In genomic region chr15:79985571-79985970, GRCh38 we compare ENCODE assay signal across 31 cellular contexts. TPM values are rescaled to one million over a fixed set of nuclear protein-coding genes. Genes with fewer than 3 reads are reported as not detected.
"Had no signal": no experiment of that assay in that cellular context is flagged by ENCODE, and none has a peak within 500 bp of the region (broad histone marks: within the 10 kb centered on the region; RNA-seq: fewer than 3 reads in every experiment).

No MANE protein-coding gene starts in this region.

- H3K9me3 Mint-ChIP-seq: activated CD4-positive, alpha-beta memory T cell treated with anti-CD3 and anti-CD28 coated beads for 36 hours; activated CD4-positive, alpha-beta T cell treated with anti-CD3 and anti-CD28 coated beads, Interleukin-2, amount 10 ng/mL, durations not matched to agents 7 days and 5 days; activated naive CD4-positive, alpha-beta T cell treated with anti-CD3 and anti-CD28 coated beads, Interleukin-2, amount 10 ng/mL, durations not matched to agents 7 days and 5 days; activated naive CD8-positive, alpha-beta T cell treated with anti-CD3 and anti-CD28 coated beads for 36 hours; activated T-helper 2 cell treated with anti-CD3 and anti-CD28 coated beads, Interferon-gamma antibody, Interleukin-2, Interleukin-4, amounts not matched to agents 10 μg/mL and 5 μg/mL and 100 μg/mL, durations not matched to agents 14 hours and 24 hours and 36 hours; T-cell had no signal

- H3K9ac ChIP-seq: KMS-11 had no signal

- H3K4me1 Mint-ChIP-seq: activated CD4-positive, alpha-beta T cell treated with anti-CD3 and anti-CD28 coated beads, Interleukin-2, amount 10 ng/mL, durations not matched to agents 7 days and 5 days had no signal

- H3K4me3 ChIP-seq: SK-N-MC had no signal

- DNase-seq: activated CD4-positive, alpha-beta memory T cell treated with anti-CD3 and anti-CD28 coated beads for 36 hours; activated CD4-positive, alpha-beta T cell treated with anti-CD3 and anti-CD28 coated beads, Interleukin-2, amount 10 ng/mL, durations not matched to agents 7 days and 5 days; activated CD4-positive, CD25-positive, alpha-beta regulatory T cell; activated gamma-delta T cell treated with Interleukin-2 at 50 U/mL for 16 hours; activated naive CD4-positive, alpha-beta T cell treated with anti-CD3 and anti-CD28 coated beads, Interleukin-2, amount 10 ng/mL, durations not matched to agents 7 days and 5 days; activated naive CD8-positive, alpha-beta T cell treated with anti-CD3 and anti-CD28 coated beads for 36 hours; activated T-cell treated with anti-CD3 and anti-CD28 coated beads, Interleukin-2, amount 50 U/mL, for 48 hours; anterior cingulate cortex; NCI-H1092 treated with DMSO at 0.1 percent for 48 hours; NCI-H1694; NCI-H2029; NCI-H2107; NCI-H2171 treated with DMSO at 0.1 percent for 48 hours; NCI-H226; NCI-H526; NK-92 treated with Interleukin-12 subunit alpha and Interleukin-12 subunit beta, amount 100 ng/mL, for 24 hours; OCI-M1; RPMI8226; T-cell; T-helper 2 cell; T1000 had no signal

- FAIRE-seq: TTC549 had no signal

- H3K27ac Mint-ChIP-seq: activated CD4-positive, alpha-beta memory T cell treated with anti-CD3 and anti-CD28 coated beads for 36 hours; activated CD4-positive, alpha-beta T cell treated with anti-CD3 and anti-CD28 coated beads, Interleukin-2, amount 10 ng/mL, durations not matched to agents 7 days and 5 days; activated naive CD4-positive, alpha-beta T cell treated with anti-CD3 and anti-CD28 coated beads, Interleukin-2, amount 10 ng/mL, durations not matched to agents 7 days and 5 days; activated naive CD8-positive, alpha-beta T cell treated with anti-CD3 and anti-CD28 coated beads for 36 hours; activated T-helper 2 cell treated with anti-CD3 and anti-CD28 coated beads, Interferon-gamma antibody, Interleukin-2, Interleukin-4, amounts not matched to agents 10 μg/mL and 5 μg/mL and 100 μg/mL, durations not matched to agents 14 hours and 24 hours and 36 hours; IgD-negative memory B cell; T-cell had no signal

- H3K4me2 ChIP-seq: KMS-11 had no signal

- H3K27ac ChIP-seq: KMS-11, SK-N-MC, VCaP had no signal

- H3K27me3 Mint-ChIP-seq: activated CD4-positive, alpha-beta memory T cell treated with anti-CD3 and anti-CD28 coated beads for 36 hours; activated CD4-positive, alpha-beta T cell treated with anti-CD3 and anti-CD28 coated beads, Interleukin-2, amount 10 ng/mL, durations not matched to agents 7 days and 5 days; activated naive CD8-positive, alpha-beta T cell treated with anti-CD3 and anti-CD28 coated beads for 36 hours; T-cell had no signal

- ATAC-seq: Panc1, Right ventricle myocardium inferior, T-cell had no signal

- H3K36me3 Mint-ChIP-seq: activated CD4-positive, alpha-beta memory T cell treated with anti-CD3 and anti-CD28 coated beads for 36 hours; activated naive CD4-positive, alpha-beta T cell treated with anti-CD3 and anti-CD28 coated beads, Interleukin-2, amount 10 ng/mL, durations not matched to agents 7 days and 5 days; activated naive CD8-positive, alpha-beta T cell treated with anti-CD3 and anti-CD28 coated beads for 36 hours; T-cell had no signal

- H3K4me3 Mint-ChIP-seq: activated CD4-positive, alpha-beta memory T cell treated with anti-CD3 and anti-CD28 coated beads for 36 hours; activated CD4-positive, alpha-beta T cell treated with anti-CD3 and anti-CD28 coated beads, Interleukin-2, amount 10 ng/mL, durations not matched to agents 7 days and 5 days; activated naive CD4-positive, alpha-beta T cell treated with anti-CD3 and anti-CD28 coated beads, Interleukin-2, amount 10 ng/mL, durations not matched to agents 7 days and 5 days; activated naive CD8-positive, alpha-beta T cell treated with anti-CD3 and anti-CD28 coated beads for 36 hours; IgD-negative memory B cell; T-cell had no signal

RNA-seq across cellular contexts. Expression of gene BCL2A1, which starts 14.6 kb away (rescaled TPM):
- total RNA-seq: MCF 10A, NCI-H460 had no signal
